ENCODE assay signal across 15 cellular contexts in the genomic region with DNA sequence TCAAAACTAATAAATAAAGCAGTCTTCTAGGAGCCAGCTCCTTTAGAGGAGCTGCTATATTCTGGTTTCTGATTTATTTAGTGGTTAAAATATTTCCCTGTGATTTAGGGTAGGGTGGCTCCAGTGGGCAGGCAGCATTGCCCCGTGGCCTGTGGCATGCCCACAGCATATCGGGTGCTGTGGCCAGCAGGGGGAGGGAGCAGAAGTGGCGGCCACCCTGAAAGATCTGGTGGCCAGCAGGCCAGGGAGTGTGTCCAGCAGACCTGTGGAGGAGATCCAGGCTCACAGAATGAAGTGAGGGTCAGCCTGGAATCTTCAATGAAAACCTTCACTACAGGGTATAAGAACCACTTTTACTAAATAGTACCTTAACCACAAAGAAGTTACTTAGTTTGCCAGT.
DNase-seq lines count a peak whose midpoint lies in the region; ATAC-seq, FAIRE-seq and TF ChIP-seq lines count a peak whose summit lies in the region.
"Had no signal": no experiment of that assay in that cellular context is flagged by ENCODE, and none has a peak within 500 bp of the region (broad histone marks: within the 10 kb centered on the region; RNA-seq: fewer than 3 reads in every experiment).

No MANE protein-coding gene starts in this region.

- peak; percentile 24 to 70; a peak in 4 of 6 replicates for ATAC-seq in A549
- peak; percentile 47; the same call in 2 of the 3 replicates for ATAC-seq in HepG2
- ATAC-seq in HG03520 (IDR thresholded peaks at IDR 0.05; ENCODE audit: unreplicated experiment), result no peak

- FAIRE-seq in A549 (lab: Jason Lieb, UNC), result no peak
- no peak for FAIRE-seq in HepG2 (lab: Jason Lieb, UNC)
- FAIRE-seq: H54, HTR-8/SVneo had no signal

- no peak for TF ChIP-seq RAD21 in A549 (conservative IDR thresholded peaks at IDR 0.05 in 1 of 2, IDR thresholded peaks at IDR 0.05 in 1 of 2)
- no peak for TF ChIP-seq RAD21 in HepG2 (CRISPR knock-in tag; IDR thresholded peaks at IDR 0.05)

- no TSS peak for BruUV-seq in HepG2 (replicated peaks; lab: Mats Ljungman, UMichigan)

- H3K27me3 ChIP-seq in WERI-Rb-1 (ENCODE audit: insufficient read depth, low read depth, severe bottlenecking), result no peaks in the 10 kb centered on the region
- peaks cover 0 to 5% of the 10 kb centered on the region in 2 experiments; a peak in 1 of 5 replicates for H3K27me3 ChIP-seq in HepG2 (ENCODE audit: control insufficient read depth in 1 of 2, insufficient read depth in 2 of 2, low read length in 2 of 2)
- H3K27me3 ChIP-seq in SJCRH30, result no peaks in the 10 kb centered on the region

- in situ Hi-C loops in HepG2 (cut with HindIII; ENCODE audit: extremely low pct_ligation_motif_present, low pct_unique_long_range_greater_than_20kb), result loop anchor here (10.0 kb wide), 1 partner anchor 244 kb away; no protein-coding TSS in a partner anchor

- no peaks in the 10 kb centered on the region for H3K79me2 ChIP-seq in HepG2 (ENCODE audit: insufficient read depth, low read length)

- H3K9me3 ChIP-seq in A549, result no peaks in the 10 kb centered on the region
- H3K9me3 ChIP-seq in HEK293 (ENCODE audit: control insufficient read depth, insufficient read depth, low read depth, low read length), result no peaks in the 10 kb centered on the region
- no peaks in the 10 kb centered on the region for H3K9me3 ChIP-seq in WERI-Rb-1 (ENCODE audit: severe bottlenecking)
- H3K9me3 ChIP-seq in HepG2 (ENCODE audit: low read length), result no peaks in the 10 kb centered on the region
- H3K9me3 ChIP-seq in SJCRH30 (replicated peaks), result no peaks in the 10 kb centered on the region

- CTCF ChIA-PET in A549 (lab: Yijun Ruan, JAX) (interaction anchor here (0.7 to 2.7 kb wide), 8 partner anchors 12 to 733 kb away, joined by 3 to 9 read pairs (median 4); a partner anchor contains a TSS), HEK293 (lab: Yijun Ruan, JAX) (interaction anchor here (0.6 to 2.0 kb wide), 3 partner anchors 9 to 536 kb away, joined by 3 to 7 read pairs (median 4); no protein-coding TSS in a partner anchor), HepG2 (lab: Yijun Ruan, JAX; ENCODE audit: low intra/inter-chr PET ratio, low total read pairs) (no interaction called here)

- no peak overlapping the region for H3K4me2 ChIP-seq in A549
- no peak overlapping the region for H3K4me2 ChIP-seq in HepG2 (ENCODE audit: low read depth, low read length)

- TF ChIP-seq EP300 in A549 (IDR thresholded peaks at IDR 0.05), result no peak
- no peak for TF ChIP-seq EP300 in HepG2 (IDR thresholded peaks at IDR 0.05; ENCODE audit: low read depth in 2 of 2, low read length in 2 of 2)
- TF ChIP-seq EP300 in HepG2 (CRISPR knock-in tag; IDR thresholded peaks at IDR 0.05; ENCODE audit: borderline replicate concordance), result no peak

- H3K4me3 ChIP-seq in A549 (no peak overlapping the region), HEK293 (ENCODE audit: low read depth, low read length) (no peak overlapping the region), WERI-Rb-1 (ENCODE audit: low read depth, low read length) (no peak overlapping the region), HepG2 (replicated peaks in 1 of 3; ENCODE audit: insufficient read depth in 1 of 3, low read depth in 2 of 3, low read length in 3 of 3) (no peak overlapping the region), SJCRH30 (no peak overlapping the region)

- H3K9ac ChIP-seq in HepG2 (ENCODE audit: insufficient read depth, low read depth, low read length), result no peak overlapping the region

- no peaks in the 10 kb centered on the region for H3K4me1 ChIP-seq in A549
- peaks cover 3% of the 10 kb centered on the region; the same call in 1 of the 2 replicates for H3K4me1 ChIP-seq in HEK293 (ENCODE audit: control insufficient read depth, insufficient read depth, low read length)
- H3K4me1 ChIP-seq in HepG2 (ENCODE audit: insufficient read depth, low read length), result no peaks in the 10 kb centered on the region
- H3K4me1 ChIP-seq in SJCRH30, result no peaks in the 10 kb centered on the region; the same call in 1 of the 2 replicates

- POLR2A ChIA-PET in A549 (lab: Yijun Ruan, JAX), result no interaction called here
- POLR2A ChIA-PET in HEK293 (lab: Yijun Ruan, JAX), result no interaction called here
- POLR2A ChIA-PET in HepG2 (lab: Yijun Ruan, JAX), result no interaction called here

- DNase-seq in A549 (ENCODE audit: low read depth in 1 of 2, low spot score in 1 of 2) (no peak), WERI-Rb-1 (no peak), HepG2 (ENCODE audit: low spot score) (no peak), GM03348 (ENCODE audit: low spot score) (no peak), NCI-H2196 treated with DMSO at 0.1 percent for 48 hours (lab: John Stamatoyannopoulos, UW; ENCODE audit: unreplicated experiment) (no peak), SJCRH30 (no peak)
- DNase-seq: 8988T, C1 segment of cervical spinal cord, NCI-H1417 treated with DMSO at 0.1 percent for 48 hours, NCI-H2081, NCI-H510A treated with DMSO at 0.1 percent for 48 hours had no signal

- H3K36me3 ChIP-seq in HEK293 (ENCODE audit: control insufficient read depth in 2 of 2, insufficient read depth in 1 of 2, low read length in 2 of 2) (no peaks in the 10 kb centered on the region), WERI-Rb-1 (no peaks in the 10 kb centered on the region), HepG2 (replicated peaks in 1 of 2; ENCODE audit: control insufficient read depth in 1 of 2, insufficient read depth in 2 of 2, low read length in 2 of 2) (no peaks in the 10 kb centered on the region), SJCRH30 (no peaks in the 10 kb centered on the region)

- no peaks in the 10 kb centered on the region for H4K20me1 ChIP-seq in HepG2 (ENCODE audit: insufficient read depth, low read length)

- no peak overlapping the region for H2AFZ ChIP-seq in HepG2 (ENCODE audit: low read length)

- TF ChIP-seq POLR2A in A549 (IDR thresholded peaks at IDR 0.05; ENCODE audit: low read length), result no peak
- TF ChIP-seq POLR2A in HepG2 (IDR thresholded peaks at IDR 0.05; ENCODE audit: insufficient read depth in 1 of 2, low read depth in 2 of 2, low read length in 2 of 2), result no peak

- H3K27ac ChIP-seq in A549, result no peak overlapping the region
- H3K27ac ChIP-seq in HEK293 (ENCODE audit: extremely low read depth, low read depth, low read length), result no peak overlapping the region
- H3K27ac ChIP-seq in WERI-Rb-1, result no peak overlapping the region
- H3K27ac ChIP-seq in HepG2 (ENCODE audit: extremely low read length, insufficient read depth, low read length), result no peak overlapping the region
- no peak overlapping the region for H3K27ac ChIP-seq in SJCRH30

- 0 out of 3 replicates have a peak, but pooled peaks have one; percentile 6 for TF ChIP-seq CTCF in A549 (IDR thresholded peaks at IDR 0.05)
- TF ChIP-seq CTCF in HEK293 (tag by site-specific recombination; IDR thresholded peaks at IDR 0.05), result no peak
- TF ChIP-seq CTCF in WERI-Rb-1 (IDR thresholded peaks at IDR 0.05; ENCODE audit: low read depth, low read length), result 0 out of 2 replicates have a peak, but pooled peaks have one; percentile 8
- TF ChIP-seq CTCF in HepG2 (CRISPR knock-in tag; IDR thresholded peaks at IDR 0.05), result no peak

- intact Hi-C loops in HepG2 (cut with micrococcal nuclease; ENCODE audit: unreplicated experiment), result no loop called here

- 74% methylated on average over 3 of the region's 3 CpGs for WGBS in A549 (ENCODE audit: missing lambda C conversion rate)
- WGBS in HepG2 (ENCODE audit: low lambda C conversion rate), result 0% methylated on average over 3 of the region's 3 CpGs

TF ChIP-seq in A549, 52 proteins besides CTCF, POLR2A, EP300 and RAD21:
- TF ChIP-seq ZNF302 (CRISPR knock-in tag; IDR thresholded peaks at IDR 0.05) (no peak), ZC3H11A (IDR thresholded peaks at IDR 0.05) (no peak), RNF2 (IDR thresholded peaks at IDR 0.05; ENCODE audit: borderline replicate concordance, low read depth) (no peak), HOXA7 (CRISPR knock-in tag; IDR thresholded peaks at IDR 0.05) (no peak), CEBPB (IDR thresholded peaks at IDR 0.05) (no peak), CBX8 (IDR thresholded peaks at IDR 0.05) (no peak)

TF ChIP-seq in HEK293, 187 proteins besides CTCF, POLR2A, EP300 and RAD21:
- peak; percentile 53; the same call in 1 of the 2 replicates for TF ChIP-seq ZNF133 (tag by site-specific recombination; IDR thresholded peaks at IDR 0.05)
- TF ChIP-seq GLI4 (tag by site-specific recombination; IDR thresholded peaks at IDR 0.05), result no peak
- TF ChIP-seq ZNF311 (tag by site-specific recombination; IDR thresholded peaks at IDR 0.05; ENCODE audit: borderline replicate concordance), result no peak

TF ChIP-seq in HepG2, 621 proteins besides CTCF, POLR2A, EP300 and RAD21:
- TF ChIP-seq, protein P1, sequence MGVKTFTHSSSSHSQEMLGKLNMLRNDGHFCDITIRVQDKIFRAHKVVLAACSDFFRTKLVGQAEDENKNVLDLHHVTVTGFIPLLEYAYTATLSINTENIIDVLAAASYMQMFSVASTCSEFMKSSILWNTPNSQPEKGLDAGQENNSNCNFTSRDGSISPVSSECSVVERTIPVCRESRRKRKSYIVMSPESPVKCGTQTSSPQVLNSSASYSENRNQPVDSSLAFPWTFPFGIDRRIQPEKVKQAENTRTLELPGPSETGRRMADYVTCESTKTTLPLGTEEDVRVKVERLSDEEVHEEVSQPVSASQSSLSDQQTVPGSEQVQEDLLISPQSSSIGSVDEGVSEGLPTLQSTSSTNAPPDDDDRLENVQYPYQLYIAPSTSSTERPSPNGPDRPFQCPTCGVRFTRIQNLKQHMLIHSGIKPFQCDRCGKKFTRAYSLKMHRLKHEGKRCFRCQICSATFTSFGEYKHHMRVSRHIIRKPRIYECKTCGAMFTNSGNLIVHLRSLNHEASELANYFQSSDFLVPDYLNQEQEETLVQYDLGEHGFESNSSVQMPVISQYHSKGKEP (CRISPR knock-in tag; IDR thresholded peaks at IDR 0.05), result no peak
- TF ChIP-seq CREB1 (IDR thresholded peaks at IDR 0.05) (no peak), CREB1 (CRISPR knock-in tag; IDR thresholded peaks at IDR 0.05) (no peak), MAZ (IDR thresholded peaks at IDR 0.05; ENCODE audit: borderline replicate concordance, low read depth, low read length) (no peak), MAZ (CRISPR knock-in tag; IDR thresholded peaks at IDR 0.05; ENCODE audit: low read depth) (no peak)

Comparison
In these comparisons a context has a peak if more than half of its experiments do, and no peak if none do; other contexts are left out.
1. CTCF ChIP-seq: peak in A549 (single experiment) and WERI-Rb-1 (single experiment); none in HEK293 (single experiment) and HepG2 (single experiment).